ENCODE assay signal across 19 cellular contexts in the genomic region with DNA sequence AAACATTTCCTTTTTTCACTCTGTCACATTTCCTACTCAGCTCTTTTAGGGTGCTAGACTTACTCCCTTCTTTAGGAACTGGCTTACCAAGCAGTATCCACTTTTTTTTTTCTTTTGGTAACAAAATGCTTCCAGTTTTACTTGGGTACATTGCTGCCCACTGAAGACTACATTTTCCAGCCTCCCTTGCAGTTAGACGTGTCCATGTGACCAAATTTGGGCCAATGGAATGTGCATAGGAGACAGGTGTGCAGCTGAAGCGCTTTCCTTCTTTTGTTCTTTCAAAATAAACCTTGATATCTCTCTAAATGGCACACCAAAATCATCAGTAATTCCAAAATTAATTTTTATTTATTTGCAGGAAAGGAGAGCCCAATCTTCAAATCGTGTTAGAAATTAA.
"Had no signal": no experiment of that assay in that cellular context is flagged by ENCODE, and none has a peak within 500 bp of the region (broad histone marks: within the 10 kb centered on the region; RNA-seq: fewer than 3 reads in every experiment).

No MANE protein-coding gene starts in this region.

- H3K36me3 ChIP-seq: heart left ventricle, left ventricle myocardium inferior, lower lobe of right lung, thyroid gland had no signal

- ATAC-seq: heart left ventricle; naive thymus-derived CD8-positive, alpha-beta T cell had no signal

- H3K9me3 ChIP-seq: heart left ventricle, left ventricle myocardium inferior, lower lobe of right lung, thyroid gland had no signal

- H3K27ac ChIP-seq: dorsolateral prefrontal cortex, heart left ventricle, left ventricle myocardium inferior, lower lobe of right lung, thyroid gland had no signal

- H3K27me3 ChIP-seq: thyroid gland had no signal

- H3K4me3 ChIP-seq: dorsolateral prefrontal cortex, heart left ventricle, left ventricle myocardium inferior, lower lobe of right lung, thyroid gland had no signal

- DNase-seq: cerebellar nuclear complex; dorsolateral prefrontal cortex; effector CD8-positive, alpha-beta T cell; heart left ventricle; hippocampal formation; left ventricle myocardium inferior; lower lobe of right lung; mesenchymal stem cell; midbrain; naive thymus-derived CD8-positive, alpha-beta T cell; posterior cingulate gyrus; small intestine; stimulated activated CD4-positive, alpha-beta T cell treated with anti-CD3 and anti-CD28 coated beads, Interleukin-12 subunit alpha, Interleukin-12 subunit beta, amount 100 ng/mL, for 4 hours; stimulated activated naive CD4-positive, alpha-beta T cell; thyroid gland had no signal

- H3K4me1 ChIP-seq: heart left ventricle, left ventricle myocardium inferior, lower lobe of right lung, thyroid gland had no signal

- FAIRE-seq: colon, frontal cortex, keratinocyte, small intestine, urothelium cell line had no signal
